Comparison of ENCODE assay signal across 1 cellular context in genomic region chr3:129615751-129616281, GRCh38.
TF ChIP-seq lines count a peak whose summit lies in the region.

No MANE protein-coding gene starts in this region.

TF ChIP-seq in IMR-90, 13 proteins besides CTCF, POLR2A, EP300 and RAD21:
- no peak for TF ChIP-seq ELK1 (IDR thresholded peaks at IDR 0.05; ENCODE audit: borderline replicate concordance, low read depth, low read length)
- no peak for TF ChIP-seq CEBPB (IDR thresholded peaks at IDR 0.05; ENCODE audit: low read depth, low read length)
- no peak for TF ChIP-seq BHLHE40 (IDR thresholded peaks at IDR 0.05; ENCODE audit: low read depth, low read length)
- TF ChIP-seq USF2 (IDR thresholded peaks at IDR 0.05; ENCODE audit: low read depth, low read length): no peak
- no peak for TF ChIP-seq MAFK (IDR thresholded peaks at IDR 0.05; ENCODE audit: low read depth, low read length)
- no peak for TF ChIP-seq NFE2L2 (IDR thresholded peaks at IDR 0.05; ENCODE audit: low read depth, low read length)
- TF ChIP-seq MXI1 (IDR thresholded peaks at IDR 0.05; ENCODE audit: borderline replicate concordance, low read depth, low read length): no peak
- TF ChIP-seq RFX5 (IDR thresholded peaks at IDR 0.05; ENCODE audit: low read depth, low read length): no peak
- no peak for TF ChIP-seq CHD1 (IDR thresholded peaks at IDR 0.05; ENCODE audit: low read depth, low read length)
- no peak for TF ChIP-seq SMC3 (IDR thresholded peaks at IDR 0.05; ENCODE audit: low read depth, low read length)
- TF ChIP-seq RCOR1 (IDR thresholded peaks at IDR 0.05; ENCODE audit: insufficient replicate concordance, low read length): no peak
- TF ChIP-seq FOS (IDR thresholded peaks at IDR 0.05; ENCODE audit: low read depth, low read length): no peak
- TF ChIP-seq MAZ (IDR thresholded peaks at IDR 0.05; ENCODE audit: borderline replicate concordance, low read depth, low read length): no peak
